ENCODE assay signal across 2 cellular contexts in the genomic region with DNA sequence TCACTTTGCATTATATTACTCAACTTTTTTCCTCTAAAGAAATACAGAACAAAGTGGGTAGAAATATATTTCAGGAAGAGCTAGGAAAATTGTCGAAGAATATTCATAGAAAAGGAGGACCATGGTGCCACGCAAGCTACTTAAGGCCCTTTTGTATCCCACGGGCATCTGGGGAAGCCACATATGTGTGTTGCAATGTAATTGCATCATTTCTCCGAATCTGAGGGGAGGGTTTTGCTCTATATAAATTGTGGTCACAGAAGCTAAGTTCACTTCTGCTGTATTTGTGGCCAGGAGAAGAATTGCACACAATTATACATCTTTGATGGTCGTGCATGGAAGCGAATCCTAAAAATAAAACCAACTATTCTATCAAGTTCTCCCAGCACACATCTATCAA.
TF ChIP-seq lines count a peak whose summit lies in the region.

No MANE protein-coding gene starts in this region.

TF ChIP-seq in HCT116, 20 proteins besides CTCF, POLR2A, EP300 and RAD21 (continued from another document):
- peak; percentile 45 for TF ChIP-seq CEBPB (IDR thresholded peaks at IDR 0.05; ENCODE audit: low read depth)
- no peak for TF ChIP-seq MAX (IDR thresholded peaks at IDR 0.05)

TF ChIP-seq in WTC11, 78 proteins besides CTCF, POLR2A, EP300 and RAD21:
- TF ChIP-seq PRDM15 (CRISPR knock-in tag; IDR thresholded peaks at IDR 0.05): no peak
- TF ChIP-seq GABPB1 (CRISPR knock-in tag; IDR thresholded peaks at IDR 0.05): peak; percentile 36; the same call in 1 of the 2 replicates
